14 cellular contexts compared by ENCODE assay signal in genomic region chr3:183536238-183536880, GRCh38. TPM values are rescaled to one million over a fixed set of nuclear protein-coding genes. Genes with fewer than 3 reads are reported as not detected.
DNase-seq lines count a peak whose midpoint lies in the region; ATAC-seq and TF ChIP-seq lines count a peak whose summit lies in the region.
"Had no signal": no experiment of that assay in that cellular context is flagged by ENCODE, and none has a peak within 500 bp of the region (broad histone marks: within the 10 kb centered on the region; RNA-seq: fewer than 3 reads in every experiment).

No MANE protein-coding gene starts in this region.

- H3K4me2 ChIP-seq in OCI-LY3 (ENCODE audit: low read length), result peak overlapping the region; percentile 71

- ATAC-seq in CD4-positive, alpha-beta T cell (ENCODE audit: poor library complexity), result no peak
- peak; percentile 59 for ATAC-seq in GM19035 (IDR thresholded peaks at IDR 0.05; ENCODE audit: unreplicated experiment)
- ATAC-seq in HG02884 (IDR thresholded peaks at IDR 0.05; ENCODE audit: unreplicated experiment), result peak; percentile 77
- ATAC-seq: HCT116 had no signal

- peaks cover 32% of the 10 kb centered on the region for H3K36me3 ChIP-seq in OCI-LY3 (replicated peaks; ENCODE audit: low read depth, low read length)
- H3K36me3 ChIP-seq: right atrium auricular region had no signal

- H3K4me1 Mint-ChIP-seq in CD4-positive, alpha-beta T cell (ENCODE audit: low read depth), result peaks cover 87% of the 10 kb centered on the region

- H3K27me3 Mint-ChIP-seq in CD4-positive, alpha-beta T cell, result no peaks in the 10 kb centered on the region

- peaks cover 94% of the 10 kb centered on the region for H3K4me1 ChIP-seq in OCI-LY3 (ENCODE audit: low read length)
- H3K4me1 ChIP-seq: right atrium auricular region had no signal

- TF ChIP-seq CTCF in CD4-positive, alpha-beta T cell (IDR thresholded peaks at IDR 0.05), result no peak
- no peak for TF ChIP-seq CTCF in OCI-LY3 (IDR thresholded peaks at IDR 0.05; ENCODE audit: low read depth, low read length)

- no peaks in the 10 kb centered on the region for H3K27me3 ChIP-seq in CD4-positive, alpha-beta T cell (ENCODE audit: control insufficient read depth, insufficient read depth, low read length)
- H3K27me3 ChIP-seq in OCI-LY3 (ENCODE audit: low read depth, low read length), result no peaks in the 10 kb centered on the region
- H3K27me3 ChIP-seq: right atrium auricular region had no signal

- H4K20me1 ChIP-seq in OCI-LY3 (ENCODE audit: insufficient read depth, low read length), result peaks cover 69% of the 10 kb centered on the region

- peaks cover 94% of the 10 kb centered on the region for H3K79me2 ChIP-seq in OCI-LY3 (ENCODE audit: low read length)

- peaks cover 43% of the 10 kb centered on the region for H3K36me3 Mint-ChIP-seq in CD4-positive, alpha-beta T cell (ENCODE audit: low read depth)

- H2AFZ ChIP-seq in OCI-LY3 (ENCODE audit: low read depth, low read length), result no peak overlapping the region

- CTCF ChIA-PET in CD4-positive, alpha-beta T cell (lab: Charles Lee), result no interaction called here

- no peaks in the 10 kb centered on the region for H3K9me3 ChIP-seq in CD4-positive, alpha-beta T cell (ENCODE audit: control insufficient read depth, low read length)
- H3K9me3 ChIP-seq in OCI-LY3 (ENCODE audit: insufficient read depth, low read length), result peaks cover 5% of the 10 kb centered on the region; the same call in 1 of the 2 replicates
- H3K9me3 ChIP-seq: right atrium auricular region had no signal

- no peak overlapping the region for H3K27ac ChIP-seq in CD4-positive, alpha-beta T cell (ENCODE audit: low read depth, low read length)
- H3K27ac ChIP-seq in OCI-LY3 (ENCODE audit: low read length), result peak overlapping the region; percentile 82
- H3K27ac ChIP-seq: C4-2B, right atrium auricular region had no signal

- H3K9ac ChIP-seq in OCI-LY3 (ENCODE audit: low read length), result peak overlapping the region; percentile 44; the same call in 1 of the 2 replicates

- peak overlapping the region; percentile 39 for H3K27ac Mint-ChIP-seq in CD4-positive, alpha-beta T cell

- DNase-seq in CD4-positive, alpha-beta T cell, result no peak
- DNase-seq in Ammon's horn (ENCODE audit: low spot score) (no peak), T-helper 9 cell (no peak)
- DNase-seq in NK-92 treated with Interleukin-12 subunit alpha and Interleukin-12 subunit beta, amount 100 ng/mL, for 24 hours (lab: John Stamatoyannopoulos, UW), result no peak
- DNase-seq in activated CD4-positive, alpha-beta T cell treated with anti-CD3 and anti-CD28 coated beads, Interleukin-2, amount 50 U/mL, for 1 hour, result no peak
- DNase-seq: activated naive CD4-positive, alpha-beta T cell treated with anti-CD3 and anti-CD28 coated beads, Interleukin-2, amount 50 U/mL, for 16 hours; NCI-H1417 treated with DMSO at 0.1 percent for 48 hours had no signal

- H3K4me3 ChIP-seq in OCI-LY3 (ENCODE audit: low read length), result peak overlapping the region; percentile 40
- H3K4me3 ChIP-seq: right atrium auricular region had no signal

- H3K4me3 Mint-ChIP-seq in CD4-positive, alpha-beta T cell, result no peak overlapping the region

- POLR2A ChIA-PET in CD4-positive, alpha-beta T cell (lab: Charles Lee), result interaction anchor here (2.0 kb wide), 1 partner anchor 18 kb away, joined by 4 read pairs; no protein-coding TSS in a partner anchor

- intact Hi-C loops in CD4-positive, alpha-beta T cell (cut with DNase I, micrococcal nuclease), result no loop called here

- no peaks in the 10 kb centered on the region for H3K9me3 Mint-ChIP-seq in CD4-positive, alpha-beta T cell

RNA-seq across cellular contexts. Expression of gene KLHL6, which starts 19.1 kb away (rescaled TPM):
- 10 to 100 TPM; 23.9 to 24.2 TPM for total RNA-seq in CD4-positive, alpha-beta T cell
- total RNA-seq: kidney epithelial cell had no signal
